1 cellular context compared by ENCODE assay signal in the genomic region with DNA sequence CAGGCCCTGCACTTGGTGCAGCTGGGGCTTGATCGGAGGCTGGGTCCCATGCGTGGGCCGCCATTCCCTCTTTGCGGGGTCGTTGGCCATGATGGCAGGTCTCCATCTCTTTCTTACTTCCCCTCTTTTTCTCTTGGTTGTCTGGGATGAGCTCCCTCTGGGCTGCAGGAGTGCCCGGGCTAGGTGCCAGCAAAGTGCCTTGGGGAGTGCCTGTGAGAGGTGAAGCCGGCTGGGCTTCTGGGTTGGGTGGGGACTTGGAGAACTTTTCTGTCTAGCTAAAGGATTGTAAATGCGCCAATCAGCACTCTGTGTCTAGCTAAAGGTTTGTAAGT. TPM values are rescaled to one million over a fixed set of nuclear protein-coding genes. Genes with fewer than 3 reads are reported as not detected.
"Had no signal": no experiment of that assay in that cellular context is flagged by ENCODE, and none has a peak within 500 bp of the region (broad histone marks: within the 10 kb centered on the region; RNA-seq: fewer than 3 reads in every experiment).

No MANE protein-coding gene starts in this region.

RNA-seq across cellular contexts. Expression of a gene that starts 20.8 kb away (rescaled TPM):
- total RNA-seq: OCI-LY7 had no signal
